Comparison of ENCODE assay signal across 11 cellular contexts in the genomic region with DNA sequence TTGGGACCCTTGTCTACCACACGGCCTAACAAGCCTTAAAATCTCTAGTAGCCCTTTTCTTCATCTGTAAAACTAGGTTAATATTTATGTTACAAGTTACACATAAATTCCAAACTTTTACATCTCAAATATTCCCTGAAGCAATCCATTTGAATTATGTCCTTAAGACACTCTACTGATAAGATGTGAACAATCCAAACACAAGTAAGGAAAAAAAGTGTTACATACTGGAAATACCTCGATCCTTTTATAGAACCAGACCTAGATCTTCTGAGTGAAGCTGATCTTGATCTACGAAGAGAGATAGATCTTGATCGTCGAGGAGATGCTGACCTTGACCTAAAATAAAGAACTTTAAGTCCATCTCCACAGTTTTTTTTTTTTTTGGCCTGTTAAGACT. TPM values are rescaled to one million over a fixed set of nuclear protein-coding genes. Genes with fewer than 3 reads are reported as not detected.
A peak's percentile ranks its signal among the peaks of the same experiment; 100 is the strongest.
DNase-seq lines count a peak whose midpoint lies in the region; ATAC-seq, FAIRE-seq and TF ChIP-seq lines count a peak whose summit lies in the region.
"Had no signal": no experiment of that assay in that cellular context is flagged by ENCODE, and none has a peak within 500 bp of the region (broad histone marks: within the 10 kb centered on the region; RNA-seq: fewer than 3 reads in every experiment).

No MANE protein-coding gene starts in this region.

- H3K9me3 ChIP-seq in A549: no peaks in the 10 kb centered on the region
- no peaks in the 10 kb centered on the region for H3K9me3 ChIP-seq in GM23248 (ENCODE audit: low read depth)
- H3K9me3 ChIP-seq in keratinocyte (ENCODE audit: control insufficient read depth, low read depth, low read length): no peaks in the 10 kb centered on the region

- H2AFZ ChIP-seq in GM23248 (no peak overlapping the region), keratinocyte (ENCODE audit: control insufficient read depth, low read length) (no peak overlapping the region)

- TF ChIP-seq EP300 in A549 (IDR thresholded peaks at IDR 0.05): no peak

- ATAC-seq in A549 (no peak), GM19023 (IDR thresholded peaks at IDR 0.05; ENCODE audit: unreplicated experiment) (no peak)
- ATAC-seq in activated T-helper 17 cell treated with anti-CD3 and anti-CD28 coated beads, Interleukin-2, amount 50 U/mL, for 72 hours (replicated peaks): no peak

- H3K9ac ChIP-seq in GM23248 (peak overlapping the region; percentile 15; the same call in 1 of the 2 replicates), keratinocyte (ENCODE audit: control insufficient read depth, extremely low read depth, insufficient read depth, low read length) (no peak overlapping the region)

- H3K27ac ChIP-seq in A549 (no peak overlapping the region), GM23248 (no peak overlapping the region), keratinocyte (ENCODE audit: control insufficient read depth, insufficient read depth, low read length) (no peak overlapping the region)

- H3K9me3 Mint-ChIP-seq in activated T-helper 17 cell treated with anti-CD3 and anti-CD28 coated beads, Interleukin-2, amount 50 U/mL, for 72 hours: no peaks in the 10 kb centered on the region

- H3K27me3 ChIP-seq in GM23248 (replicated peaks; ENCODE audit: insufficient read depth) (no peaks in the 10 kb centered on the region), keratinocyte (ENCODE audit: control insufficient read depth, extremely low read depth, insufficient read depth, low read length) (no peaks in the 10 kb centered on the region)

- dilution Hi-C loops in keratinocyte (cut with MboI; ENCODE audit: extremely low pct_ligation_motif_present, low sequenced_read_pairs): loop anchor here (25.0 kb wide), 1 partner anchor 186 kb away; no protein-coding TSS in a partner anchor

- CTCF ChIA-PET in A549 (lab: Yijun Ruan, JAX): interaction anchor here (0.6 to 4.1 kb wide), 6 partner anchors 19 to 212 kb away, joined by 4 to 15 read pairs (median 4); no protein-coding TSS in a partner anchor

- FAIRE-seq in A549 (lab: Jason Lieb, UNC) (no peak), keratinocyte (lab: Jason Lieb, UNC) (no peak), D721Med (lab: Jason Lieb, UNC) (no peak)
- FAIRE-seq: GM12892 had no signal

- peak overlapping the region; percentile 100 for H3K27ac Mint-ChIP-seq in activated T-helper 17 cell treated with anti-CD3 and anti-CD28 coated beads, Interleukin-2, amount 50 U/mL, for 72 hours

- H4K20me1 ChIP-seq in GM23248 (ENCODE audit: insufficient read depth) (peaks cover 9% of the 10 kb centered on the region; the same call in 1 of the 2 replicates), keratinocyte (ENCODE audit: control insufficient read depth, extremely low read depth, insufficient read depth, low read length) (peaks cover 36% of the 10 kb centered on the region)

- no peak for TF ChIP-seq RAD21 in A549 (conservative IDR thresholded peaks at IDR 0.05 in 1 of 2, IDR thresholded peaks at IDR 0.05 in 1 of 2)

- peaks cover 93% of the 10 kb centered on the region for H3K36me3 Mint-ChIP-seq in activated T-helper 17 cell treated with anti-CD3 and anti-CD28 coated beads, Interleukin-2, amount 50 U/mL, for 72 hours (ENCODE audit: low read depth)

- H3K9me2 ChIP-seq in GM23248 (ENCODE audit: insufficient read depth): no peaks in the 10 kb centered on the region

- 71% methylated on average over 5 of the region's 5 CpGs for WGBS in A549 (ENCODE audit: missing lambda C conversion rate)
- 91 to 92% methylated on average over 5 of the region's 5 CpGs for WGBS in GM23248 (ENCODE audit: low coverage in 1 of 2, low lambda C conversion rate in 2 of 2, missing lambda C conversion rate in 2 of 2), 2 experiments

- H3K4me3 Mint-ChIP-seq in activated T-helper 17 cell treated with anti-CD3 and anti-CD28 coated beads, Interleukin-2, amount 50 U/mL, for 72 hours: peak overlapping the region; percentile 99

- peaks cover 60% of the 10 kb centered on the region for H3F3A ChIP-seq in GM23248 (ENCODE audit: insufficient read depth)

- H3K9me1 ChIP-seq in keratinocyte (ENCODE audit: control insufficient read depth, extremely low read depth, insufficient read depth, low read length): no peaks in the 10 kb centered on the region

- H3K4me3 ChIP-seq in A549: no peak overlapping the region
- no peak overlapping the region for H3K4me3 ChIP-seq in GM23248
- no peak overlapping the region for H3K4me3 ChIP-seq in keratinocyte (ENCODE audit: control insufficient read depth in 2 of 3, extremely low read depth in 1 of 3, insufficient read depth in 2 of 3, low read depth in 1 of 3, low read length in 3 of 3)

- no peak for DNase-seq in A549 (ENCODE audit: low read depth in 1 of 2, low spot score in 1 of 2)
- no peak for DNase-seq in GM23248
- no peak for DNase-seq in keratinocyte (ENCODE audit: low read depth, low spot score)
- DNase-seq in HT-29 (ENCODE audit: low spot score): no peak
- DNase-seq in COLO829 (ENCODE audit: low spot score): no peak
- DNase-seq in D721Med (ENCODE audit: insufficient read length, low spot score): no peak
- DNase-seq: COR-L47, NCI-H2227 treated with DMSO at 0.1 percent for 48 hours had no signal

- H3K4me1 Mint-ChIP-seq in activated T-helper 17 cell treated with anti-CD3 and anti-CD28 coated beads, Interleukin-2, amount 50 U/mL, for 72 hours: peaks cover 47% of the 10 kb centered on the region

- TF ChIP-seq CTCF in A549 (IDR thresholded peaks at IDR 0.05) (no peak), keratinocyte (optimal IDR thresholded peaks at IDR 0.05 in 1 of 3, IDR thresholded peaks at IDR 0.05 in 1 of 3, conservative IDR thresholded peaks at IDR 0.05 in 1 of 3; ENCODE audit: extremely low read depth in 1 of 3, insufficient read depth in 2 of 3, low read length in 3 of 3) (no peak), D721Med (IDR thresholded peaks at IDR 0.05; ENCODE audit: insufficient read depth, missing control alignments) (no peak)

- in situ Hi-C loops in GM23248 (cut with MboI): no loop called here

- H3K4me2 ChIP-seq in A549 (peak overlapping the region; percentile 87), GM23248 (ENCODE audit: unreplicated experiment) (no peak overlapping the region), keratinocyte (ENCODE audit: control insufficient read depth, extremely low read depth, insufficient read depth, low read depth, low read length) (peak overlapping the region; percentile 74)

- no peak for TF ChIP-seq POLR2A in A549 (IDR thresholded peaks at IDR 0.05; ENCODE audit: low read length)

- H3K27me3 Mint-ChIP-seq in activated T-helper 17 cell treated with anti-CD3 and anti-CD28 coated beads, Interleukin-2, amount 50 U/mL, for 72 hours: no peaks in the 10 kb centered on the region

- peaks cover 66% of the 10 kb centered on the region for H3K36me3 ChIP-seq in GM23248 (ENCODE audit: low read depth)
- peaks cover 28 to 62% of the 10 kb centered on the region in 2 experiments for H3K36me3 ChIP-seq in keratinocyte (ENCODE audit: control insufficient read depth in 2 of 2, extremely low read depth in 1 of 2, insufficient read depth in 2 of 2, low read length in 2 of 2)

- H3K4me1 ChIP-seq in A549 (peaks cover 64% of the 10 kb centered on the region), GM23248 (ENCODE audit: insufficient read depth) (peaks cover 9% of the 10 kb centered on the region), keratinocyte (ENCODE audit: control insufficient read depth, extremely low read depth, insufficient read depth, low read length) (peaks cover 30% of the 10 kb centered on the region)

- POLR2A ChIA-PET in A549 (lab: Yijun Ruan, JAX): interaction anchor here (0.7 kb wide), 1 partner anchor 207 kb away, joined by 4 read pairs; no protein-coding TSS in a partner anchor

- peaks cover 81% of the 10 kb centered on the region for H3K79me2 ChIP-seq in GM23248 (ENCODE audit: insufficient read depth)
- H3K79me2 ChIP-seq in keratinocyte (ENCODE audit: control insufficient read depth, insufficient read depth, low read length): peaks cover 75% of the 10 kb centered on the region

RNA-seq across cellular contexts. Expression of a gene that starts 3.3 kb away (rescaled TPM):
- polyA plus RNA-seq in A549 (2011; rRNA removed) (356 and 544 TPM in 2 replicates), A549 (2017; fragmentation: RNase III; extraction: RNeasy Plus Mini Kit Qiagen cat#74134 plus additional on column Dnase treatment) (355 to 422 TPM (median 397 TPM) in 3 replicates), GM23248 (2016; fragmentation: Nextera tagmentation; extraction: Ambion mirVana) (156 TPM in 2 replicates), keratinocyte (193 to 316 TPM (median 229 TPM) in 3 replicates)
- 225 and 298 TPM in 2 replicates for polyA plus RNA-seq in A549 (2012; cell fraction: cytosol; rRNA removed)
- polyA plus RNA-seq in A549 (2012; cell fraction: nucleus; rRNA removed): 157 and 250 TPM in 2 replicates
- 287 and 351 TPM in 2 replicates for polyA minus RNA-seq in A549 (2011; rRNA and poly(A)+ RNA removed)
- 86.5 and 95.0 TPM in 2 replicates for total RNA-seq in GM23248 (2014; rRNA removed; shearing (Covaris generic))
- total RNA-seq in activated T-helper 17 cell treated with anti-CD3 and anti-CD28 coated beads, Interleukin-2, amount 50 U/mL, for 72 hours: 100 to 1,000 TPM; 199 to 366 TPM
- 70.5 TPM for polyA plus RNA-seq in keratinocyte (2011; ENCODE audit: low read depth)
- polyA plus RNA-seq in keratinocyte (2011; cell fraction: cytosol; rRNA removed): 126 and 150 TPM in 2 replicates
- 166 and 255 TPM in 2 replicates for polyA plus RNA-seq in keratinocyte (2011; cell fraction: nucleus; rRNA removed)
- 72.0 and 168 TPM in 2 replicates for polyA plus RNA-seq in keratinocyte (2012; ENCODE audit: low replicate concordance)
- 87.9 to 182 TPM (median 109 TPM) in 3 replicates for polyA minus RNA-seq in keratinocyte
- polyA minus RNA-seq in keratinocyte (2011; cell fraction: cytosol; rRNA and poly(A)+ RNA removed): 75.2 TPM
- 42.4 and 62.1 TPM in 2 replicates for polyA minus RNA-seq in keratinocyte (2011; cell fraction: nucleus; rRNA and poly(A)+ RNA removed)
- total RNA-seq in HT-29 (2014; rRNA removed; shearing (Covaris generic)): 124 and 133 TPM in 2 replicates

RNA-seq across cellular contexts. Expression of a gene that starts 30.2 kb away (rescaled TPM):
- polyA plus RNA-seq in A549 (2011; rRNA removed) (46.7 and 51.2 TPM in 2 replicates), A549 (2017; fragmentation: RNase III; extraction: RNeasy Plus Mini Kit Qiagen cat#74134 plus additional on column Dnase treatment) (53.2 to 59.0 TPM (median 53.5 TPM) in 3 replicates), GM23248 (2016; fragmentation: Nextera tagmentation; extraction: Ambion mirVana) (14.9 and 15.3 TPM in 2 replicates), keratinocyte (17.3 to 29.1 TPM (median 20.2 TPM) in 3 replicates)
- 19.8 and 22.5 TPM in 2 replicates for polyA plus RNA-seq in A549 (2012; cell fraction: cytosol; rRNA removed)
- polyA plus RNA-seq in A549 (2012; cell fraction: nucleus; rRNA removed): 4.4 and 8.1 TPM in 2 replicates
- 8.5 and 12.0 TPM in 2 replicates for polyA minus RNA-seq in A549 (2011; rRNA and poly(A)+ RNA removed)
- 5.2 and 15.3 TPM in 2 replicates for total RNA-seq in GM23248 (2014; rRNA removed; shearing (Covaris generic))
- total RNA-seq in activated T-helper 17 cell treated with anti-CD3 and anti-CD28 coated beads, Interleukin-2, amount 50 U/mL, for 72 hours: 10 to 100 TPM; 18.6 to 28.4 TPM
- 13.8 TPM for polyA plus RNA-seq in keratinocyte (2011; ENCODE audit: low read depth)
- 16.6 and 26.0 TPM in 2 replicates for polyA plus RNA-seq in keratinocyte (2011; cell fraction: cytosol; rRNA removed)
- 7.9 and 9.8 TPM in 2 replicates for polyA plus RNA-seq in keratinocyte (2011; cell fraction: nucleus; rRNA removed)
- polyA plus RNA-seq in keratinocyte (2012; ENCODE audit: low replicate concordance): 11.6 and 20.7 TPM in 2 replicates
- polyA minus RNA-seq in keratinocyte: 3.7 to 6.0 TPM (median 4.2 TPM) in 3 replicates
- 5.6 TPM for polyA minus RNA-seq in keratinocyte (2011; cell fraction: cytosol; rRNA and poly(A)+ RNA removed)
- polyA minus RNA-seq in keratinocyte (2011; cell fraction: nucleus; rRNA and poly(A)+ RNA removed): 3.2 and 3.6 TPM in 2 replicates
- 6.9 and 9.0 TPM in 2 replicates for total RNA-seq in HT-29 (2014; rRNA removed; shearing (Covaris generic))
